ENCODE assay signal across 28 cellular contexts in the genomic region with DNA sequence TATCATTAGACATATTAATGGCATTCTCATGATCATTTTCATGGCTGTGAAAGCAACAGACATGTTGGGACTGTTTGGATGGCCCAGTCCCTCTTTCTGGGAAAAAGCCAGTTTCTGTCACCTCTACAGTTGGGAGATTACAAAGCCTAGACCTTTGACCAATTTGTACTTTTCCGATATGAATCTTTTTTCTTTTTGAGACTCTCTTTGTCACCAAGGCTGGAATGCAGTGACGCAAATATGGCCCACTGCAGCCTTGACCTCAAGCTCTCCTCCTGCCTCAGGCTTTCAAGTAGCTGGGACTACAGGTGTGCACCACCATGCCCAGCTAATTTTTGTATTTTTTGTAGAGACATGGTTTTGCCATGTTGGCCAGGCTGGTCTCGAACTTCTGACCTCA.
"Had no signal": no experiment of that assay in that cellular context is flagged by ENCODE, and none has a peak within 500 bp of the region (broad histone marks: within the 10 kb centered on the region; RNA-seq: fewer than 3 reads in every experiment).

No MANE protein-coding gene starts in this region.

- H3K27ac Mint-ChIP-seq: nephron; stimulated activated effector memory CD8-positive, alpha-beta T cell treated with anti-CD3 and anti-CD28 coated beads, Interleukin-12 subunit alpha, Interleukin-12 subunit beta, amount 100 ng/mL, for 72 hours had no signal

- H3K9me3 ChIP-seq: left lung, lower lobe of right lung, pancreas, prostate gland, tibial nerve, upper lobe of left lung had no signal

- H3K27me3 ChIP-seq: left lung, pancreas, tibial nerve, upper lobe of left lung had no signal

- H3K27ac ChIP-seq: left lung, lower lobe of right lung, pancreas, prostate gland, skin epidermis, tibial nerve, upper lobe of left lung had no signal

- H3K4me1 Mint-ChIP-seq: nephron; neural crest cell; stimulated activated effector memory CD8-positive, alpha-beta T cell treated with anti-CD3 and anti-CD28 coated beads, Interleukin-12 subunit alpha, Interleukin-12 subunit beta, amount 100 ng/mL, for 72 hours had no signal

- FAIRE-seq: kidney, urothelium cell line had no signal

- H3K4me3 Mint-ChIP-seq: naive thymus-derived CD8-positive, alpha-beta T cell; nephron; neural crest cell; stimulated activated effector memory CD8-positive, alpha-beta T cell treated with anti-CD3 and anti-CD28 coated beads, Interleukin-12 subunit alpha, Interleukin-12 subunit beta, amount 100 ng/mL, for 72 hours; stimulated activated naive CD8-positive, alpha-beta T cell treated with anti-CD3 and anti-CD28 coated beads, Interleukin-15, amount 100 ng/mL, for 72 hours had no signal

- H3K27me3 Mint-ChIP-seq: naive thymus-derived CD8-positive, alpha-beta T cell; stimulated activated naive CD8-positive, alpha-beta T cell treated with anti-CD3 and anti-CD28 coated beads, Interleukin-15, amount 100 ng/mL, for 72 hours had no signal

- DNase-seq: hippocampal formation; kidney; left colon; left lung; lower lobe of right lung; mammary epithelial cell; mesenchymal stem cell; naive thymus-derived CD8-positive, alpha-beta T cell; nucleus accumbens; pancreas; retina; right cardiac atrium; stimulated activated CD4-positive, alpha-beta T cell treated with anti-CD3 and anti-CD28 coated beads, Interleukin-12 subunit alpha, Interleukin-12 subunit beta, amount 100 ng/mL, for 4 hours; stimulated activated CD4-positive, alpha-beta T cell treated with anti-CD3 and anti-CD28 coated beads, Interleukin-15, amount 100 ng/mL, for 24 hours; stimulated activated CD4-positive, alpha-beta T cell treated with anti-CD3 and anti-CD28 coated beads, Interleukin-2, amount 100 ng/mL, for 24 hours; stimulated activated CD4-positive, alpha-beta T cell treated with anti-CD3 and anti-CD28 coated beads, Interleukin-4, amount 100 ng/mL, for 1 hour; stimulated activated naive CD4-positive, alpha-beta T cell treated with Interleukin-2 at 50 U/mL for 16 hours; stimulated activated naive CD8-positive, alpha-beta T cell treated with anti-CD3 and anti-CD28 coated beads, Interleukin-15, amount 100 ng/mL, for 72 hours; substantia nigra; upper lobe of left lung had no signal

- ATAC-seq: left colon; left lung; lower lobe of right lung; naive thymus-derived CD8-positive, alpha-beta T cell; pancreas; right cardiac atrium; sciatic nerve; stimulated activated effector memory CD8-positive, alpha-beta T cell treated with anti-CD3 and anti-CD28 coated beads, Interleukin-12 subunit alpha, Interleukin-12 subunit beta, amount 100 ng/mL, for 72 hours; stimulated activated naive CD8-positive, alpha-beta T cell treated with anti-CD3 and anti-CD28 coated beads, Interleukin-15, amount 100 ng/mL, for 72 hours had no signal

- H3K9me3 Mint-ChIP-seq: naive thymus-derived CD8-positive, alpha-beta T cell; neural crest cell; stimulated activated effector memory CD8-positive, alpha-beta T cell treated with anti-CD3 and anti-CD28 coated beads, Interleukin-12 subunit alpha, Interleukin-12 subunit beta, amount 100 ng/mL, for 72 hours; stimulated activated naive CD8-positive, alpha-beta T cell treated with anti-CD3 and anti-CD28 coated beads, Interleukin-15, amount 100 ng/mL, for 72 hours had no signal

- H3K4me1 ChIP-seq: left lung, lower lobe of right lung, pancreas, prostate gland, tibial nerve, upper lobe of left lung had no signal

- H3K4me3 ChIP-seq: left lung, lower lobe of right lung, pancreas, prostate gland, skin epidermis, tibial nerve, upper lobe of left lung had no signal

- H3K36me3 ChIP-seq: pancreas, prostate gland had no signal
